14 cellular contexts compared by ENCODE assay signal in genomic region chr16:84613408-84614071, GRCh38. TPM values are rescaled to one million over a fixed set of nuclear protein-coding genes. Genes with fewer than 3 reads are reported as not detected.
DNase-seq lines count a peak whose midpoint lies in the region; ATAC-seq, FAIRE-seq and TF ChIP-seq lines count a peak whose summit lies in the region.
"Had no signal": no experiment of that assay in that cellular context is flagged by ENCODE, and none has a peak within 500 bp of the region (broad histone marks: within the 10 kb centered on the region; RNA-seq: fewer than 3 reads in every experiment).

No MANE protein-coding gene starts in this region.

- no peak for TF ChIP-seq EP300 in A549 (IDR thresholded peaks at IDR 0.05)

- intact Hi-C loops in psoas muscle (cut with DNase I) = no loop called here

- WGBS in A549 (ENCODE audit: missing lambda C conversion rate) = 82% methylated on average over 6 of the region's 7 CpGs
- 92 to 94% (median 92%) methylated on average over 7 of the region's 7 CpGs for WGBS in psoas muscle, 3 donors

- no peak for FAIRE-seq in A549 (lab: Jason Lieb, UNC)

- no peaks in the 10 kb centered on the region for H3K27me3 ChIP-seq in CD8-positive, alpha-beta memory T cell (ENCODE audit: insufficient read depth, low read length, poor library complexity, severe bottlenecking)
- H3K27me3 ChIP-seq in muscle layer of duodenum (ENCODE audit: low read depth, low read length) (no peaks in the 10 kb centered on the region), psoas muscle (ENCODE audit: insufficient read depth in 3 of 3, low read length in 2 of 3) (peaks cover 0 to 54% (median 2%) of the 10 kb centered on the region in 3 donors)
- H3K27me3 ChIP-seq: ascending aorta had no signal

- H3K4me1 Mint-ChIP-seq in CD8-positive, alpha-beta memory T cell = peaks cover 74 to 80% (median 78%) of the 10 kb centered on the region in 3 donors
- H3K4me1 Mint-ChIP-seq in activated naive CD8-positive, alpha-beta T cell (ENCODE audit: low read depth) = peaks cover 76% of the 10 kb centered on the region

- POLR2A ChIA-PET in A549 (lab: Yijun Ruan, JAX) = interaction anchor here (0.7 kb wide), 1 partner anchor 10 kb away, joined by 3 read pairs; no protein-coding TSS in a partner anchor
- POLR2A ChIA-PET in CD8-positive, alpha-beta memory T cell (lab: Charles Lee) = interaction anchor here (0.9 to 5.7 kb wide), 5 partner anchors 14 to 95 kb away, joined by 4 to 82 read pairs (median 6); no protein-coding TSS in a partner anchor

- no peaks in the 10 kb centered on the region for H3K36me3 ChIP-seq in CD8-positive, alpha-beta memory T cell (ENCODE audit: insufficient read depth, low read length)
- H3K36me3 ChIP-seq in muscle layer of duodenum (ENCODE audit: control insufficient read depth in 1 of 2, insufficient read depth in 2 of 2, low read length in 2 of 2) (no peaks in the 10 kb centered on the region), psoas muscle (ENCODE audit: insufficient read depth in 1 of 2, low read depth in 1 of 2) (no peaks in the 10 kb centered on the region)
- H3K36me3 ChIP-seq: ascending aorta had no signal

- H3K27ac ChIP-seq in A549 = peak overlapping the region in 1 of 2 experiments; percentile 98; a peak in 3 of 6 replicates
- no peak overlapping the region for H3K27ac ChIP-seq in CD8-positive, alpha-beta memory T cell (ENCODE audit: low read depth, low read length)
- H3K27ac ChIP-seq in muscle layer of duodenum (ENCODE audit: low read length) = peak overlapping the region; percentile 16
- H3K27ac ChIP-seq in psoas muscle = no peak overlapping the region
- H3K27ac ChIP-seq in substantia nigra (ENCODE audit: low read depth, low read length, poor library complexity, severe bottlenecking) = no peak overlapping the region
- H3K27ac ChIP-seq: ascending aorta had no signal

- H3K27me3 Mint-ChIP-seq in CD8-positive, alpha-beta memory T cell = peaks cover 0 to 6% of the 10 kb centered on the region in 2 donors
- no peaks in the 10 kb centered on the region for H3K27me3 Mint-ChIP-seq in activated naive CD8-positive, alpha-beta T cell

- TF ChIP-seq CTCF in A549 (IDR thresholded peaks at IDR 0.05) = no peak
- TF ChIP-seq CTCF in psoas muscle (IDR thresholded peaks at IDR 0.05) = no peak

- TF ChIP-seq RAD21 in A549 (conservative IDR thresholded peaks at IDR 0.05 in 1 of 2, IDR thresholded peaks at IDR 0.05 in 1 of 2) = no peak

- no peak overlapping the region for H3K4me3 ChIP-seq in A549
- no peak overlapping the region for H3K4me3 ChIP-seq in CD8-positive, alpha-beta memory T cell (ENCODE audit: low read length)
- H3K4me3 ChIP-seq in muscle layer of duodenum (ENCODE audit: low read depth in 1 of 2, low read length in 2 of 2) = peak overlapping the region in 1 of 2 donors; percentile 3
- H3K4me3 ChIP-seq in psoas muscle = no peak overlapping the region
- H3K4me3 ChIP-seq: ascending aorta had no signal

- H3K9me3 ChIP-seq in A549 (no peaks in the 10 kb centered on the region), muscle layer of duodenum (ENCODE audit: control insufficient read depth in 1 of 2, low read length in 2 of 2) (no peaks in the 10 kb centered on the region), psoas muscle (no peaks in the 10 kb centered on the region)
- H3K9me3 ChIP-seq in CD8-positive, alpha-beta memory T cell (ENCODE audit: low read length) = no peaks in the 10 kb centered on the region
- H3K9me3 ChIP-seq: ascending aorta had no signal

- H3K9me3 Mint-ChIP-seq in CD8-positive, alpha-beta memory T cell = no peaks in the 10 kb centered on the region
- H3K9me3 Mint-ChIP-seq in activated naive CD8-positive, alpha-beta T cell (ENCODE audit: low read depth) = no peaks in the 10 kb centered on the region

- peak overlapping the region; percentile 35 to 98 (median 93) for H3K4me3 Mint-ChIP-seq in CD8-positive, alpha-beta memory T cell
- peak overlapping the region; percentile 98 for H3K4me3 Mint-ChIP-seq in activated naive CD8-positive, alpha-beta T cell

- no peak for ATAC-seq in A549
- no peak for ATAC-seq in psoas muscle
- no peak for ATAC-seq in GM19023 (IDR thresholded peaks at IDR 0.05; ENCODE audit: unreplicated experiment)

- TF ChIP-seq POLR2A in A549 (IDR thresholded peaks at IDR 0.05; ENCODE audit: low read length) = no peak

- H3K4me2 ChIP-seq in A549 = no peak overlapping the region

- CTCF ChIA-PET in A549 (lab: Yijun Ruan, JAX) = interaction anchor here (0.7 to 4.8 kb wide), 8 partner anchors 8 to 126 kb away, joined by 3 to 30 read pairs (median 4); no protein-coding TSS in a partner anchor
- CTCF ChIA-PET in CD8-positive, alpha-beta memory T cell (lab: Charles Lee) = interaction anchor here (0.8 to 4.8 kb wide), 6 partner anchors 13 to 107 kb away, joined by 3 to 53 read pairs (median 6); no protein-coding TSS in a partner anchor

- DNase-seq in A549 (ENCODE audit: low read depth in 1 of 2, low spot score in 1 of 2) (no peak), psoas muscle (no peak), substantia nigra (lab: John Stamatoyannopoulos, UW) (no peak), dedifferentiated amniotic fluid mesenchymal stem cell (ENCODE audit: extremely low spot score) (no peak)
- DNase-seq in CD8-positive, alpha-beta memory T cell = no peak
- DNase-seq: activated CD4-positive, alpha-beta T cell treated with anti-CD3 and anti-CD28 coated beads, Interleukin-2, amount 50 U/mL, for 4 hours; GF-D8; NCI-H2107; nucleus accumbens; stimulated activated naive CD4-positive, alpha-beta T cell had no signal

- peak overlapping the region; percentile 81 to 96 (median 92) for H3K27ac Mint-ChIP-seq in CD8-positive, alpha-beta memory T cell
- H3K27ac Mint-ChIP-seq in activated naive CD8-positive, alpha-beta T cell = peak overlapping the region; percentile 77

- H3K4me1 ChIP-seq in A549 (peaks cover 28% of the 10 kb centered on the region), muscle layer of duodenum (ENCODE audit: control insufficient read depth in 1 of 2, insufficient read depth in 2 of 2, low read length in 2 of 2) (peaks cover 9 to 55% of the 10 kb centered on the region in 2 donors), psoas muscle (peaks cover 10% of the 10 kb centered on the region)
- peaks cover 77% of the 10 kb centered on the region for H3K4me1 ChIP-seq in CD8-positive, alpha-beta memory T cell (ENCODE audit: insufficient read depth, low read length)

- H3K36me3 Mint-ChIP-seq in CD8-positive, alpha-beta memory T cell = peaks cover 4 to 68% (median 22%) of the 10 kb centered on the region in 3 donors
- peaks cover 19% of the 10 kb centered on the region for H3K36me3 Mint-ChIP-seq in activated naive CD8-positive, alpha-beta T cell

TF ChIP-seq in A549, 52 proteins besides CTCF, POLR2A, EP300 and RAD21:
- TF ChIP-seq USF2 (IDR thresholded peaks at IDR 0.05) (peak; percentile 82), RARB (CRISPR knock-in tag; IDR thresholded peaks at IDR 0.05) (no peak), HEYL (CRISPR knock-in tag; IDR thresholded peaks at IDR 0.05) (no peak), ZFP36 (IDR thresholded peaks at IDR 0.05; ENCODE audit: borderline replicate concordance, partially characterized antibody) (peak; percentile 78), KDM1A (IDR thresholded peaks at IDR 0.05; ENCODE audit: low read depth) (peak; percentile 92)

RNA-seq across cellular contexts. Expression of gene COTL1, which starts 4.3 kb away (rescaled TPM):
- polyA plus RNA-seq in A549 (2011; rRNA removed) (89.7 and 94.1 TPM in 2 replicates), A549 (2017; fragmentation: RNase III; extraction: RNeasy Plus Mini Kit Qiagen cat#74134 plus additional on column Dnase treatment) (372 to 495 TPM (median 379 TPM) in 3 replicates), psoas muscle (10 to 100 TPM in 1 of 3 donors, 1 to 10 TPM in 2; 6.1 to 44.5 (median 7.1) TPM)
- polyA plus RNA-seq in A549 (2012; cell fraction: cytosol; rRNA removed) = 243 and 292 TPM in 2 replicates
- polyA plus RNA-seq in A549 (2012; cell fraction: nucleus; rRNA removed) = 169 and 182 TPM in 2 replicates
- polyA minus RNA-seq in A549 (2011; rRNA and poly(A)+ RNA removed) = 54.9 and 77.1 TPM in 2 replicates
- 100 to 1,000 TPM; 373 to 388 TPM for total RNA-seq in CD8-positive, alpha-beta memory T cell
- 653 TPM for polyA plus RNA-seq in CD8-positive, alpha-beta memory T cell
- total RNA-seq in psoas muscle = 10 to 100 TPM in 2 of 4 donors, 1 to 10 TPM in 2; 7.0 to 11.9 (median 10.4) TPM

RNA-seq across cellular contexts. Expression of gene KLHL36, which starts 34.8 kb away (rescaled TPM):
- polyA plus RNA-seq in A549 (2011; rRNA removed) = 21.0 and 22.3 TPM in 2 replicates
- 27.9 and 38.4 TPM in 2 replicates for polyA plus RNA-seq in A549 (2012; cell fraction: cytosol; rRNA removed)
- 58.4 and 88.0 TPM in 2 replicates for polyA plus RNA-seq in A549 (2012; cell fraction: nucleus; rRNA removed)
- polyA plus RNA-seq in A549 (2017; fragmentation: RNase III; extraction: RNeasy Plus Mini Kit Qiagen cat#74134 plus additional on column Dnase treatment) = 19.1 to 21.4 TPM (median 20.0 TPM) in 3 replicates
- polyA minus RNA-seq in A549 (2011; rRNA and poly(A)+ RNA removed) = 35.3 and 35.8 TPM in 2 replicates
- 10 to 100 TPM; 39.7 to 41.2 TPM for total RNA-seq in CD8-positive, alpha-beta memory T cell
- 34.0 TPM for polyA plus RNA-seq in CD8-positive, alpha-beta memory T cell
- 10 to 100 TPM; 13.1 to 19.3 (median 15.9) TPM for total RNA-seq in psoas muscle
- polyA plus RNA-seq in psoas muscle = 10 to 100 TPM in 2 of 3 donors, 1 to 10 TPM in 1; 5.9 to 11.2 (median 11.1) TPM
